Comparison of ENCODE assay signal across 14 cellular contexts in genomic region chr2:225223301-225223700, GRCh38.
DNase-seq lines count a peak whose midpoint lies in the region; ATAC-seq and TF ChIP-seq lines count a peak whose summit lies in the region.
"Had no signal": no experiment of that assay in that cellular context is flagged by ENCODE, and none has a peak within 500 bp of the region (broad histone marks: within the 10 kb centered on the region; RNA-seq: fewer than 3 reads in every experiment).

No MANE protein-coding gene starts in this region.

- H3K27ac ChIP-seq in VCaP = peak overlapping the region; percentile 83
- H3K27ac ChIP-seq: A549; BLaER1 treated with 17β-estradiol and CSF1 and Interleukin-3, amounts not matched to agents 10 nM and 100 nM had no signal

- H3K4me3 ChIP-seq in LNCaP clone FGC (ENCODE audit: low read depth, low read length) = 0 out of 2 replicates have a peak overlapping the region, but pooled peaks have one; percentile 2
- H3K4me3 ChIP-seq: A549; BLaER1 treated with 17β-estradiol and CSF1 and Interleukin-3, amounts not matched to agents 10 nM and 100 nM had no signal

- DNase-seq in LNCaP clone FGC (ENCODE audit: low read depth) = peak; percentile 69
- DNase-seq in NCI-H526 treated with DMSO at 0.1 percent for 48 hours (lab: John Stamatoyannopoulos, UW) = no peak
- DNase-seq: AML-193; Caco-2; Calu3; CD4-positive, alpha-beta T cell; CD8-positive, alpha-beta T cell; DMS79 treated with DMSO at 0.1 percent for 48 hours; GF-D8 had no signal

- TF ChIP-seq CTCF in LNCaP clone FGC (IDR thresholded peaks at IDR 0.05; ENCODE audit: control insufficient read depth, extremely low read depth, insufficient read depth) = no peak
- no peak for TF ChIP-seq CTCF in VCaP (conservative IDR thresholded peaks at IDR 0.05)

- ATAC-seq in HG02870 (IDR thresholded peaks at IDR 0.05; ENCODE audit: unreplicated experiment) = no peak
- ATAC-seq in HG03442 (IDR thresholded peaks at IDR 0.05; ENCODE audit: unreplicated experiment) = no peak
- ATAC-seq: A549; CD8-positive, alpha-beta T cell had no signal
